18 cellular contexts compared by ENCODE assay signal in genomic region chr6:108263371-108263770, GRCh38. TPM values are rescaled to one million over a fixed set of nuclear protein-coding genes. Genes with fewer than 3 reads are reported as not detected.
DNase-seq lines count a peak whose midpoint lies in the region; ATAC-seq and TF ChIP-seq lines count a peak whose summit lies in the region.
"Had no signal": no experiment of that assay in that cellular context is flagged by ENCODE, and none has a peak within 500 bp of the region (broad histone marks: within the 10 kb centered on the region; RNA-seq: fewer than 3 reads in every experiment).

No MANE protein-coding gene starts in this region.

- no peak overlapping the region for H3K27ac ChIP-seq in CD4-positive, alpha-beta T cell (ENCODE audit: low read depth, low read length)
- H3K27ac ChIP-seq: BLaER1 treated with 17β-estradiol and CSF1 and Interleukin-3, amounts not matched to agents 10 nM and 100 nM; C4-2B had no signal

- POLR2A ChIA-PET in CD4-positive, alpha-beta T cell (lab: Charles Lee) = interaction anchor here (1.5 kb wide), 1 partner anchor 32 kb away, joined by 6 read pairs; no protein-coding TSS in a partner anchor

- no peaks in the 10 kb centered on the region for H3K9me3 ChIP-seq in CD4-positive, alpha-beta T cell (ENCODE audit: control insufficient read depth, low read length)
- H3K9me3 ChIP-seq: BLaER1 treated with 17β-estradiol and CSF1 and Interleukin-3, amounts not matched to agents 10 nM and 100 nM had no signal

- DNase-seq in NCI-H2227 (lab: John Stamatoyannopoulos, UW; ENCODE audit: unreplicated experiment) (peak; percentile 1), NCI-H2227 treated with DMSO at 0.1 percent for 48 hours (lab: John Stamatoyannopoulos, UW) (no peak), NCI-H69 (lab: John Stamatoyannopoulos, UW) (peak; percentile 7), neural crest cell (ENCODE audit: low read depth, low spot score) (no peak), DMS 273 (lab: John Stamatoyannopoulos, UW; ENCODE audit: unreplicated experiment) (no peak), mesenteric fat pad (ENCODE audit: low spot score) (no peak), ACHN (no peak)
- no peak for DNase-seq in CD4-positive, alpha-beta T cell
- DNase-seq: 8988T; AML-193; CD4-positive, alpha-beta memory T cell; CD8-positive, alpha-beta memory T cell; COR-L47; DMS79 treated with DMSO at 0.1 percent for 48 hours; GF-D8 had no signal

- peaks cover 20% of the 10 kb centered on the region for H3K4me1 Mint-ChIP-seq in CD4-positive, alpha-beta T cell (ENCODE audit: low read depth)
- H3K4me1 Mint-ChIP-seq in neural crest cell = peaks cover 14% of the 10 kb centered on the region

- intact Hi-C loops in CD4-positive, alpha-beta T cell (cut with DNase I, micrococcal nuclease) = loop anchor here in 1 of 2 experiments (5.0 to 10.0 kb wide), 3 partner anchors 829 to 1236 kb away; partner anchors contain the start of genes CD164, MTRES1 and SESN1

- peak overlapping the region; percentile 10 for H3K27ac Mint-ChIP-seq in CD4-positive, alpha-beta T cell
- no peak overlapping the region for H3K27ac Mint-ChIP-seq in neural crest cell (ENCODE audit: unreplicated experiment)
- H3K27ac Mint-ChIP-seq: B cell had no signal

- H3K36me3 Mint-ChIP-seq in CD4-positive, alpha-beta T cell (ENCODE audit: low read depth) = peaks cover 11% of the 10 kb centered on the region
- no peaks in the 10 kb centered on the region for H3K36me3 Mint-ChIP-seq in neural crest cell (ENCODE audit: low read depth)

- no peaks in the 10 kb centered on the region for H3K27me3 Mint-ChIP-seq in CD4-positive, alpha-beta T cell
- peaks cover 3% of the 10 kb centered on the region for H3K27me3 Mint-ChIP-seq in neural crest cell (ENCODE audit: low read depth)
- H3K27me3 Mint-ChIP-seq: B cell; CD8-positive, alpha-beta memory T cell had no signal

- no peaks in the 10 kb centered on the region for H3K9me3 Mint-ChIP-seq in CD4-positive, alpha-beta T cell
- no peaks in the 10 kb centered on the region for H3K9me3 Mint-ChIP-seq in neural crest cell
- H3K9me3 Mint-ChIP-seq: CD4-positive, alpha-beta memory T cell; CD8-positive, alpha-beta memory T cell had no signal

- in situ Hi-C loops in ACHN (cut with HindIII; ENCODE audit: low pct_ligation_motif_present, low pct_unique_long_range_greater_than_20kb, low sequenced_read_pairs) = no loop called here

- CTCF ChIA-PET in CD4-positive, alpha-beta T cell (lab: Charles Lee) = no interaction called here

- no peak for ATAC-seq in CD4-positive, alpha-beta T cell (ENCODE audit: poor library complexity)

- no peaks in the 10 kb centered on the region for H3K27me3 ChIP-seq in CD4-positive, alpha-beta T cell (ENCODE audit: control insufficient read depth, insufficient read depth, low read length)
- H3K27me3 ChIP-seq: BLaER1 treated with 17β-estradiol and CSF1 and Interleukin-3, amounts not matched to agents 10 nM and 100 nM had no signal

- no peak for TF ChIP-seq CTCF in CD4-positive, alpha-beta T cell (IDR thresholded peaks at IDR 0.05)
- TF ChIP-seq CTCF in neural crest cell (conservative IDR thresholded peaks at IDR 0.05) = no peak

- H3K4me3 Mint-ChIP-seq in CD4-positive, alpha-beta T cell = peak overlapping the region; percentile 44
- H3K4me3 Mint-ChIP-seq in neural crest cell = peak overlapping the region; percentile 56
- H3K4me3 Mint-ChIP-seq: B cell had no signal

RNA-seq across cellular contexts. Expression of gene SNX3, which starts 2.5 kb away (rescaled TPM):
- 10 to 100 TPM; 39.8 to 40.8 TPM for total RNA-seq in CD4-positive, alpha-beta T cell
- 71.0 and 75.6 TPM in 2 replicates for total RNA-seq in neural crest cell
- 235 TPM for total RNA-seq in mesenteric fat pad

RNA-seq across cellular contexts. Expression of gene AFG1L, which starts 31.5 kb away (rescaled TPM):
- 1 to 10 TPM; 3.0 to 3.9 TPM for total RNA-seq in CD4-positive, alpha-beta T cell
- total RNA-seq in neural crest cell (8.2 and 9.8 TPM in 2 replicates), mesenteric fat pad (7.0 TPM)

Comparison
In these comparisons a context has a peak if more than half of its experiments do, and no peak if none do; other contexts are left out.
1. DNase-seq: peak in NCI-H2227 (single experiment) and NCI-H69 (single experiment); none in NCI-H2227 treated with DMSO at 0.1 percent for 48 hours (single experiment), CD4-positive, alpha-beta T cell (0 of 10), neural crest cell (single experiment), DMS 273 (single experiment), mesenteric fat pad (single experiment) and ACHN (single experiment).